ENCODE assay signal across 32 cellular contexts in the genomic region with DNA sequence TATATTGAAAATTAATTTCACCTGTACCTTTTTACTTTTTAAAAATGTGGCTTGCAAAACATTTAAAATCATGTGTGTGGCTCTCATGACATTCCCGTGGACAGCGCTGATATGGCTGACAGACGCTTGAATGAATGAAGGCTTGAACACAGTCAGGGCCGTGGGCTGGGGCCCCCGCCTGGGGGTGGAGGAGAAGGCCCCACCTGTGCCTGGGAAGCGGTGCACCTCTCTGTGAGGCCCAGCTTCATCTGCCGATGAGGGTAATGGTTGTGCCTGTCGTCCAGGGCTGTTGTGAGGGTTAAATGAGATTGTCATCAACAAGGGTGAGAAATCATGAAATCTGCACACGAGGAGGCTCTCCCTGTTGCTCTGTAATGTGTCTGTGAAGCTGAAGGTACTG.
"Had no signal": no experiment of that assay in that cellular context is flagged by ENCODE, and none has a peak within 500 bp of the region (broad histone marks: within the 10 kb centered on the region; RNA-seq: fewer than 3 reads in every experiment).

No MANE protein-coding gene starts in this region.

- H3K9me3 Mint-ChIP-seq: activated naive CD4-positive, alpha-beta T cell treated with anti-CD3 and anti-CD28 coated beads, Interleukin-2, amount 50 U/mL, for 24 hours; activated T-helper 1 cell treated with anti-CD3 and anti-CD28 coated beads, Interleukin-12 subunit alpha, Interleukin-12 subunit beta, Interleukin-2, Interleukin-4 antibody, amounts not matched to agents 30 ng/mL and 10 ng/mL and 1 ng/mL, durations not matched to agents 14 hours and 24 hours and 36 hours; activated T-helper 2 cell treated with anti-CD3 and anti-CD28 coated beads, Interferon-gamma antibody, Interleukin-2, Interleukin-4, amounts not matched to agents 10 μg/mL and 5 μg/mL and 100 μg/mL, durations not matched to agents 14 hours and 24 hours and 36 hours; central memory CD8-positive, alpha-beta T cell had no signal

- H3K4me3 Mint-ChIP-seq: activated CD4-positive, alpha-beta memory T cell treated with anti-CD3 and anti-CD28 coated beads for 36 hours; activated CD4-positive, alpha-beta T cell treated with anti-CD3 and anti-CD28 coated beads for 36 hours; activated CD4-positive, alpha-beta T cell treated with anti-CD3 and anti-CD28 coated beads, Interleukin-2, amount 10 ng/mL, durations not matched to agents 24 days and 14 days; activated CD8-positive, alpha-beta memory T cell treated with anti-CD3 and anti-CD28 coated beads, Interleukin-2, amount 10 ng/mL, durations not matched to agents 7 days and 5 days; activated CD8-positive, alpha-beta T cell treated with anti-CD3 and anti-CD28 coated beads, Interleukin-2, amount 10 ng/mL, durations not matched to agents 7 days and 5 days; activated naive CD4-positive, alpha-beta T cell treated with anti-CD3 and anti-CD28 coated beads for 36 hours; activated naive CD4-positive, alpha-beta T cell treated with anti-CD3 and anti-CD28 coated beads, Interleukin-2, amount 50 U/mL, for 24 hours; activated naive CD8-positive, alpha-beta T cell treated with anti-CD3 and anti-CD28 coated beads for 36 hours; activated naive CD8-positive, alpha-beta T cell treated with anti-CD3 and anti-CD28 coated beads, Interleukin-2, amount 50 U/mL, for 24 hours; activated T-helper 1 cell treated with anti-CD3 and anti-CD28 coated beads, Interleukin-12 subunit alpha, Interleukin-12 subunit beta, Interleukin-2, Interleukin-4 antibody, amounts not matched to agents 30 ng/mL and 10 ng/mL and 1 ng/mL, durations not matched to agents 14 hours and 24 hours and 36 hours; brain; central memory CD8-positive, alpha-beta T cell; effector memory CD8-positive, alpha-beta T cell had no signal

- H3K36me3 Mint-ChIP-seq: activated CD4-positive, alpha-beta memory T cell treated with anti-CD3 and anti-CD28 coated beads for 36 hours; activated CD8-positive, alpha-beta memory T cell treated with anti-CD3 and anti-CD28 coated beads, Interleukin-2, amount 10 ng/mL, durations not matched to agents 7 days and 5 days; activated naive CD4-positive, alpha-beta T cell treated with anti-CD3 and anti-CD28 coated beads, Interleukin-2, amount 50 U/mL, for 24 hours; activated naive CD8-positive, alpha-beta T cell treated with anti-CD3 and anti-CD28 coated beads for 36 hours; brain had no signal

- H3K27ac ChIP-seq: adrenal gland, ascending aorta, breast epithelium, cardiac muscle cell, epithelial cell of prostate, esophagus squamous epithelium, gastroesophageal sphincter had no signal

- H3K4me1 Mint-ChIP-seq: activated CD4-positive, alpha-beta T cell treated with anti-CD3 and anti-CD28 coated beads for 36 hours; activated CD4-positive, alpha-beta T cell treated with anti-CD3 and anti-CD28 coated beads, Interleukin-2, amount 10 ng/mL, durations not matched to agents 24 days and 14 days; activated CD8-positive, alpha-beta memory T cell treated with anti-CD3 and anti-CD28 coated beads, Interleukin-2, amount 10 ng/mL, durations not matched to agents 7 days and 5 days; activated naive CD4-positive, alpha-beta T cell treated with anti-CD3 and anti-CD28 coated beads, Interleukin-2, amount 50 U/mL, for 24 hours; activated naive CD8-positive, alpha-beta T cell treated with anti-CD3 and anti-CD28 coated beads for 36 hours; activated naive CD8-positive, alpha-beta T cell treated with anti-CD3 and anti-CD28 coated beads, Interleukin-2, amount 50 U/mL, for 24 hours; central memory CD8-positive, alpha-beta T cell had no signal

- H3K27ac Mint-ChIP-seq: activated CD4-positive, alpha-beta memory T cell treated with anti-CD3 and anti-CD28 coated beads for 36 hours; activated CD4-positive, alpha-beta T cell treated with anti-CD3 and anti-CD28 coated beads for 36 hours; activated CD4-positive, alpha-beta T cell treated with anti-CD3 and anti-CD28 coated beads, Interleukin-2, amount 10 ng/mL, durations not matched to agents 24 days and 14 days; activated CD8-positive, alpha-beta memory T cell treated with anti-CD3 and anti-CD28 coated beads, Interleukin-2, amount 10 ng/mL, durations not matched to agents 7 days and 5 days; activated CD8-positive, alpha-beta T cell treated with anti-CD3 and anti-CD28 coated beads, Interleukin-2, amount 10 ng/mL, durations not matched to agents 7 days and 5 days; activated naive CD4-positive, alpha-beta T cell treated with anti-CD3 and anti-CD28 coated beads for 36 hours; activated naive CD4-positive, alpha-beta T cell treated with anti-CD3 and anti-CD28 coated beads, Interleukin-2, amount 50 U/mL, for 24 hours; activated naive CD8-positive, alpha-beta T cell treated with anti-CD3 and anti-CD28 coated beads for 36 hours; activated naive CD8-positive, alpha-beta T cell treated with anti-CD3 and anti-CD28 coated beads, Interleukin-2, amount 50 U/mL, for 24 hours; activated T-helper 1 cell treated with anti-CD3 and anti-CD28 coated beads, Interleukin-12 subunit alpha, Interleukin-12 subunit beta, Interleukin-2, Interleukin-4 antibody, amounts not matched to agents 30 ng/mL and 10 ng/mL and 1 ng/mL, durations not matched to agents 14 hours and 24 hours and 36 hours; activated T-helper 2 cell treated with anti-CD3 and anti-CD28 coated beads, Interferon-gamma antibody, Interleukin-2, Interleukin-4, amounts not matched to agents 10 μg/mL and 5 μg/mL and 100 μg/mL, durations not matched to agents 14 hours and 24 hours and 36 hours; effector memory CD8-positive, alpha-beta T cell had no signal

- H3K27me3 Mint-ChIP-seq: activated CD4-positive, alpha-beta memory T cell treated with anti-CD3 and anti-CD28 coated beads for 36 hours; activated CD4-positive, alpha-beta T cell treated with anti-CD3 and anti-CD28 coated beads, Interleukin-2, amount 10 ng/mL, durations not matched to agents 24 days and 14 days; activated naive CD4-positive, alpha-beta T cell treated with anti-CD3 and anti-CD28 coated beads, Interleukin-2, amount 50 U/mL, for 24 hours; activated naive CD8-positive, alpha-beta T cell treated with anti-CD3 and anti-CD28 coated beads for 36 hours; activated naive CD8-positive, alpha-beta T cell treated with anti-CD3 and anti-CD28 coated beads, Interleukin-2, amount 50 U/mL, for 24 hours had no signal

- H3K4me3 ChIP-seq: adrenal gland, ascending aorta, breast epithelium, cardiac muscle cell, esophagus squamous epithelium, gastroesophageal sphincter had no signal

- DNase-seq: activated CD4-positive, alpha-beta memory T cell treated with anti-CD3 and anti-CD28 coated beads for 36 hours; activated CD4-positive, alpha-beta T cell treated with anti-CD3 and anti-CD28 coated beads for 36 hours; activated CD4-positive, alpha-beta T cell treated with anti-CD3 and anti-CD28 coated beads, Interleukin-2, amount 10 ng/mL, durations not matched to agents 24 days and 14 days; activated CD4-positive, CD25-positive, alpha-beta regulatory T cell; activated CD4-positive, CD25-positive, alpha-beta regulatory T cell treated with anti-CD3 and anti-CD28 coated beads, Interleukin-2, amount 50 U/mL, for 72 hours; activated CD8-positive, alpha-beta memory T cell treated with anti-CD3 and anti-CD28 coated beads, Interleukin-2, amount 10 ng/mL, durations not matched to agents 7 days and 5 days; activated CD8-positive, alpha-beta memory T cell treated with anti-CD3 and anti-CD28 coated beads, Interleukin-2, amount 50 U/mL, for 4 hours; activated CD8-positive, alpha-beta T cell treated with anti-CD3 and anti-CD28 coated beads, Interleukin-2, amount 10 ng/mL, durations not matched to agents 7 days and 5 days; activated effector memory CD4-positive, alpha-beta T cell treated with anti-CD3 and anti-CD28 coated beads, Interleukin-2, amount 50 U/mL, for 16 hours; activated naive CD4-positive, alpha-beta T cell treated with anti-CD3 and anti-CD28 coated beads for 36 hours; activated naive CD8-positive, alpha-beta T cell treated with anti-CD3 and anti-CD28 coated beads for 36 hours; activated naive CD8-positive, alpha-beta T cell treated with anti-CD3 and anti-CD28 coated beads, Interleukin-2, amount 50 U/mL, for 24 hours; activated T-cell treated with anti-CD3 and anti-CD28 coated beads, Interleukin-2, amount 50 U/mL, for 1 hour; activated T-cell treated with anti-CD3 and anti-CD28 coated beads, Interleukin-2, amount 50 U/mL, for 48 hours; adrenal gland; cortex of kidney; dermis blood vessel endothelial cell; effector CD4-positive, alpha-beta T cell; effector memory CD8-positive, alpha-beta T cell; esophagus squamous epithelium; foreskin melanocyte; T-helper 2 cell had no signal
